In genomic region chrX:40173662-40174593, GRCh38 we compare ENCODE assay signal across 8 cellular contexts.
DNase-seq lines count a peak whose midpoint lies in the region; ATAC-seq and TF ChIP-seq lines count a peak whose summit lies in the region.

No MANE protein-coding gene starts in this region.

- TF ChIP-seq CTCF in GM13977 (IDR thresholded peaks at IDR 0.05; ENCODE audit: extremely low read depth, insufficient read depth, missing control alignments) (peak; percentile 22), esophagus muscularis mucosa (IDR thresholded peaks at IDR 0.05) (no peak), psoas muscle (IDR thresholded peaks at IDR 0.05) (no peak)

- DNase-seq in GM13977 (ENCODE audit: low spot score) = no peak
- peak; percentile 72 for DNase-seq in NCI-H2227 (lab: John Stamatoyannopoulos, UW; ENCODE audit: unreplicated experiment)
- peak; percentile 47 for DNase-seq in activated CD8-positive, alpha-beta memory T cell treated with anti-CD3 and anti-CD28 coated beads, Interleukin-2, amount 50 U/mL, for 24 hours (ENCODE audit: extremely low read depth)
- DNase-seq in esophagus muscularis mucosa (ENCODE audit: extremely low spot score) = no peak
- DNase-seq in psoas muscle = peak; percentile 35 to 56
- DNase-seq in GOT3 (lab: John Stamatoyannopoulos, UW) = no peak

- peak in 1 of 4 donors; percentile 8 for ATAC-seq in psoas muscle
- no peak for ATAC-seq in HG02798 (IDR thresholded peaks at IDR 0.05; ENCODE audit: poor library complexity, unreplicated experiment)
- no peak for ATAC-seq in HG02678 (IDR thresholded peaks at IDR 0.05; ENCODE audit: unreplicated experiment)

- in situ Hi-C loops in GM13977 (cut with MboI; ENCODE audit: low pct_unique_long_range_greater_than_20kb, low sequenced_read_pairs, unreplicated experiment) = loop anchor here (25.0 kb wide), 1 partner anchor 162 kb away; no protein-coding TSS in a partner anchor

- intact Hi-C loops in esophagus muscularis mucosa (cut with DNase I) = loop anchor here (5.0 to 10.0 kb wide), 2 partner anchors 82 to 91 kb away; no protein-coding TSS in a partner anchor
- intact Hi-C loops in psoas muscle (cut with DNase I) = loop anchor here (5.0 to 10.0 kb wide), 3 partner anchors 88 to 359 kb away; no protein-coding TSS in a partner anchor

- H3K27me3 ChIP-seq in esophagus muscularis mucosa = peaks cover 0 to 14% (median 2%) of the 10 kb centered on the region in 4 donors
- peaks cover 0 to 78% (median 0%) of the 10 kb centered on the region in 3 donors for H3K27me3 ChIP-seq in psoas muscle (ENCODE audit: insufficient read depth in 3 of 3, low read length in 2 of 3)

- no peak for TF ChIP-seq EP300 in esophagus muscularis mucosa (IDR thresholded peaks at IDR 0.05)

- H3K36me3 ChIP-seq in esophagus muscularis mucosa = no peaks in the 10 kb centered on the region
- H3K36me3 ChIP-seq in psoas muscle (ENCODE audit: insufficient read depth in 1 of 2, low read depth in 1 of 2) = no peaks in the 10 kb centered on the region

- H3K4me3 ChIP-seq in esophagus muscularis mucosa (peak overlapping the region; percentile 62 to 67 (median 64)), psoas muscle (peak overlapping the region; percentile 70)

- H3K27ac ChIP-seq in esophagus muscularis mucosa (replicated peaks in 1 of 4) (peak overlapping the region; percentile 90 to 96 (median 94)), psoas muscle (peak overlapping the region; percentile 86)

- no peak for TF ChIP-seq POLR2A in esophagus muscularis mucosa (IDR thresholded peaks at IDR 0.05; ENCODE audit: low read depth)

- peaks cover 13 to 86% (median 45%) of the 10 kb centered on the region in 4 donors for H3K4me1 ChIP-seq in esophagus muscularis mucosa
- peaks cover 14% of the 10 kb centered on the region for H3K4me1 ChIP-seq in psoas muscle

- H3K9me3 ChIP-seq in esophagus muscularis mucosa (no peaks in the 10 kb centered on the region), psoas muscle (no peaks in the 10 kb centered on the region)

- WGBS in esophagus muscularis mucosa = 19% methylated on average over 37 of the region's 39 CpGs
- WGBS in psoas muscle, 3 donors = 18 to 47% (median 32%) methylated on average over 33 to 39 of the region's 39 CpGs

Comparison
In these comparisons a context has a peak if more than half of its experiments do, and no peak if none do; other contexts are left out.
1. DNase-seq: peak in NCI-H2227 (single experiment), activated CD8-positive, alpha-beta memory T cell treated with anti-CD3 and anti-CD28 coated beads, Interleukin-2, amount 50 U/mL, for 24 hours (single experiment) and psoas muscle (2 of 2); none in GM13977 (single experiment), esophagus muscularis mucosa (single experiment) and GOT3 (single experiment).